In genomic region chrX:151631822-151632221, GRCh38 we compare ENCODE assay signal across 32 cellular contexts.
"Had no signal": no experiment of that assay in that cellular context is flagged by ENCODE, and none has a peak within 500 bp of the region (broad histone marks: within the 10 kb centered on the region; RNA-seq: fewer than 3 reads in every experiment).

No MANE protein-coding gene starts in this region.

- DNase-seq: Karpas-422, Kasumi-1, MG63, MM.1S, MV-4-11, NCI-H1048, NCI-H1092, NCI-H1092 treated with DMSO at 0.1 percent for 48 hours, NCI-H1105, NCI-H1105 treated with DMSO at 0.1 percent for 48 hours, NCI-H1417, NCI-H1417 treated with DMSO at 0.1 percent for 48 hours, NCI-H1436, NCI-H1436 treated with DMSO at 0.1 percent for 48 hours, NCI-H146, NCI-H1694, NCI-H1694 treated with DMSO at 0.1 percent for 48 hours, NCI-H187, NCI-H187 treated with DMSO at 0.1 percent for 48 hours, NCI-H1930, NCI-H2029, NCI-H2029 treated with DMSO at 0.1 percent for 48 hours, NCI-H2081, NCI-H2081 treated with DMSO at 0.1 percent for 48 hours, NCI-H2107, NCI-H2227 treated with DMSO at 0.1 percent for 48 hours, NCI-H226, NCI-H345, NCI-H446, NCI-H446 treated with DMSO at 0.1 percent for 48 hours, NCI-H510A, NCI-H510A treated with DMSO at 0.1 percent for 48 hours had no signal

- H3K9me3 ChIP-seq: MG63 had no signal

- H3K27me3 ChIP-seq: MG63 had no signal

- H3K36me3 ChIP-seq: MG63 had no signal

- H3K4me3 ChIP-seq: MG63 had no signal
